ENCODE assay signal across 11 cellular contexts in the genomic region with DNA sequence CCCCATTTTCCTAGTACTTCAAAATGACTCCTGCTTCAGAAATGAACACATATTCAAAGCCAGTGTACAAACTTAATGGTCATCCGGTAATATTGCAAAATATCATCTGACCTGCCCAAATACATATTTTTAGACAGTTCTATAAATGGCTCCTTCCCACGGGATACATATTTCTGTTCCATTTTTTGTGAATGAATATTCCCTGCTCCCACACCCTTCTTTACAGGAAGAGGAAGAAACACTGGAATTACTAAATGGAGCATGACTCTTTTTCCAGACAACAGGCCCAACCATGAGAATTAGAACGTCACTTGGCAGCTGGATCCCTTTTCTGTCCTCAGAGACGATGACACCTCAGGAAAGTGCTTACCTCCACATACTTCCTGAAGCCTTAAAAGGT. TPM values are rescaled to one million over a fixed set of nuclear protein-coding genes. Genes with fewer than 3 reads are reported as not detected.
DNase-seq lines count a peak whose midpoint lies in the region; ATAC-seq and TF ChIP-seq lines count a peak whose summit lies in the region.
"Had no signal": no experiment of that assay in that cellular context is flagged by ENCODE, and none has a peak within 500 bp of the region (broad histone marks: within the 10 kb centered on the region; RNA-seq: fewer than 3 reads in every experiment).

No MANE protein-coding gene starts in this region.

- ATAC-seq in left lung (peak; percentile 82), HG02884 (IDR thresholded peaks at IDR 0.05; ENCODE audit: unreplicated experiment) (no peak)

- H3K27me3 ChIP-seq in left lung = no peaks in the 10 kb centered on the region
- no peaks in the 10 kb centered on the region for H3K27me3 ChIP-seq in tibial artery

- TF ChIP-seq CTCF in chondrocyte (IDR thresholded peaks at IDR 0.05) = no peak
- TF ChIP-seq CTCF in left lung (IDR thresholded peaks at IDR 0.05) = no peak
- no peak for TF ChIP-seq CTCF in tibial artery (IDR thresholded peaks at IDR 0.05)

- H3K4me1 ChIP-seq in left lung (peaks cover 19 to 25% of the 10 kb centered on the region in 2 donors), tibial artery (peaks cover 0 to 40% (median 20%) of the 10 kb centered on the region in 4 donors)
- H3K4me1 ChIP-seq: prostate gland had no signal

- H3K9me3 ChIP-seq in left lung (no peaks in the 10 kb centered on the region), tibial artery (no peaks in the 10 kb centered on the region)
- H3K9me3 ChIP-seq: prostate gland had no signal

- peaks cover 35% of the 10 kb centered on the region for H3K4me1 Mint-ChIP-seq in chondrocyte (ENCODE audit: low read depth)

- in situ Hi-C loops in KBM-7 (cut with MboI; ENCODE audit: low pct_unique_long_range_greater_than_20kb, low sequenced_read_pairs) = no loop called here

- DNase-seq in KBM-7 (peak; percentile 16), chondrocyte (ENCODE audit: low spot score) (no peak), left lung (no peak), tibial artery (peak in 1 of 2 donors; percentile 72), pons (ENCODE audit: low spot score) (no peak)
- DNase-seq in activated CD4-positive, alpha-beta T cell treated with anti-CD3 and anti-CD28 coated beads for 4 hours = no peak
- DNase-seq: activated B cell treated with CpG ODN at 0.5 μM for 24 hours; activated naive CD8-positive, alpha-beta T cell treated with anti-CD3 and anti-CD28 coated beads, Interleukin-2, amount 10 ng/mL, durations not matched to agents 7 days and 5 days; hippocampal formation had no signal

- H3K4me3 Mint-ChIP-seq in chondrocyte (ENCODE audit: unreplicated experiment) = no peak overlapping the region
- H3K4me3 Mint-ChIP-seq: activated B cell treated with CpG ODN at 0.5 μM for 24 hours; activated naive CD8-positive, alpha-beta T cell treated with anti-CD3 and anti-CD28 coated beads, Interleukin-2, amount 10 ng/mL, durations not matched to agents 7 days and 5 days had no signal

- H3K27ac ChIP-seq in left lung = peak overlapping the region; percentile 61 to 69
- H3K27ac ChIP-seq in tibial artery = peak overlapping the region; percentile 70 to 73
- H3K27ac ChIP-seq: prostate gland had no signal

- H3K27me3 Mint-ChIP-seq in chondrocyte (ENCODE audit: low read depth) = no peaks in the 10 kb centered on the region
- H3K27me3 Mint-ChIP-seq: activated B cell treated with CpG ODN at 0.5 μM for 24 hours; activated naive CD8-positive, alpha-beta T cell treated with anti-CD3 and anti-CD28 coated beads, Interleukin-2, amount 10 ng/mL, durations not matched to agents 7 days and 5 days had no signal

- H3K4me3 ChIP-seq in left lung (no peak overlapping the region), tibial artery (no peak overlapping the region)
- H3K4me3 ChIP-seq: prostate gland had no signal

- H3K9me3 Mint-ChIP-seq in chondrocyte (ENCODE audit: low read depth) = no peaks in the 10 kb centered on the region
- H3K9me3 Mint-ChIP-seq: activated B cell treated with CpG ODN at 0.5 μM for 24 hours had no signal

- H3K36me3 Mint-ChIP-seq in chondrocyte (ENCODE audit: low read depth) = no peaks in the 10 kb centered on the region

- intact Hi-C loops in left lung (cut with DNase I) (no loop called here), tibial artery (cut with DNase I; ENCODE audit: low total_unique reads) (loop anchor here (5.0 kb wide), 1 partner anchor 40 kb away; the partner anchor contains the start of gene CBLB)

- peak overlapping the region; percentile 84 for H3K27ac Mint-ChIP-seq in chondrocyte (ENCODE audit: unreplicated experiment)
- H3K27ac Mint-ChIP-seq: activated B cell treated with CpG ODN at 0.5 μM for 24 hours; activated naive CD8-positive, alpha-beta T cell treated with anti-CD3 and anti-CD28 coated beads, Interleukin-2, amount 10 ng/mL, durations not matched to agents 7 days and 5 days had no signal

- H3K36me3 ChIP-seq in left lung = no peaks in the 10 kb centered on the region
- no peaks in the 10 kb centered on the region for H3K36me3 ChIP-seq in tibial artery
- H3K36me3 ChIP-seq: prostate gland had no signal

RNA-seq across cellular contexts. Expression of gene CBLB, which starts 38.0 kb away (rescaled TPM):
- total RNA-seq in chondrocyte (25.0 to 28.0 TPM (median 26.9 TPM) in 3 replicates), left lung (10 to 100 TPM; 30.7 to 34.7 TPM)
